ENCODE assay signal across 7 cellular contexts in genomic region chr9:133658442-133659431, GRCh38. TPM values are rescaled to one million over a fixed set of nuclear protein-coding genes. Genes with fewer than 3 reads are reported as not detected.
A peak's percentile ranks its signal among the peaks of the same experiment; 100 is the strongest.
DNase-seq lines count a peak whose midpoint lies in the region; TF ChIP-seq lines count a peak whose summit lies in the region.

No MANE protein-coding gene starts in this region.

- peaks cover 8% of the 10 kb centered on the region for H3K4me1 ChIP-seq in osteoblast (ENCODE audit: insufficient read depth, low read length)

- no peak for TF ChIP-seq CTCF in dorsolateral prefrontal cortex (IDR thresholded peaks at IDR 0.05 in 54 of 56, conservative IDR thresholded peaks at IDR 0.05 in 2 of 56; ENCODE audit: low read depth in 1 of 56, partially characterized antibody in 56 of 56)
- no peak for TF ChIP-seq CTCF in osteoblast (IDR thresholded peaks at IDR 0.05; ENCODE audit: extremely low read depth, low read depth, low read length)

- H3K4me2 ChIP-seq in osteoblast (ENCODE audit: insufficient read depth, low read length) = peak overlapping the region; percentile 64

- no peaks in the 10 kb centered on the region for H3K36me3 ChIP-seq in osteoblast (ENCODE audit: insufficient read depth, low read length)

- no peaks in the 10 kb centered on the region for H3K79me2 ChIP-seq in osteoblast (ENCODE audit: insufficient read depth, low read length)

- DNase-seq in GM03348 (ENCODE audit: low spot score) (peak; percentile 75), NCI-H2171 (lab: John Stamatoyannopoulos, UW) (peak; percentile 38), dorsolateral prefrontal cortex (peak in 6 of 10 donors; percentile 33 to 67 (median 52)), osteoblast (ENCODE audit: insufficient read length, low spot score, missing footprints) (peak; percentile 89), DMS79 treated with DMSO at 0.1 percent for 48 hours (lab: John Stamatoyannopoulos, UW) (no peak), NCI-H1436 treated with DMSO at 0.1 percent for 48 hours (lab: John Stamatoyannopoulos, UW) (no peak)
- DNase-seq in activated effector memory CD4-positive, alpha-beta T cell treated with Interleukin-2 at 50 U/mL for 16 hours = no peak

- peak overlapping the region in 42 of 59 donors; percentile 1 to 51 (median 22) for H3K4me3 ChIP-seq in dorsolateral prefrontal cortex
- peak overlapping the region; percentile 28 for H3K4me3 ChIP-seq in osteoblast (ENCODE audit: insufficient read depth, low read length)

- H3K27me3 ChIP-seq in dorsolateral prefrontal cortex (peaks cover 0 to 57% (median 3%) of the 10 kb centered on the region in 45 donors), osteoblast (ENCODE audit: insufficient read depth, low read length) (peaks cover 36% of the 10 kb centered on the region)

- H4K20me1 ChIP-seq in osteoblast (ENCODE audit: insufficient read depth, low read length) = no peaks in the 10 kb centered on the region

- no peaks in the 10 kb centered on the region for H3K9me3 ChIP-seq in osteoblast (ENCODE audit: low read depth, low read length)

- intact Hi-C loops in dorsolateral prefrontal cortex (cut with DNase I) = no loop called here

- H2AFZ ChIP-seq in osteoblast (ENCODE audit: low read length) = peak overlapping the region; percentile 29

- H3K27ac ChIP-seq in dorsolateral prefrontal cortex (peak overlapping the region in 3 of 59 donors; percentile 19 to 48 (median 46)), osteoblast (ENCODE audit: low read depth, low read length) (no peak overlapping the region)

RNA-seq across cellular contexts. Expression of gene DBH, which starts 22.6 kb away (rescaled TPM):
- 1 to 10 TPM in 98 of 120 experiments, under 1 TPM in 22; 0.32 to 4.4 (median 1.7) TPM for total RNA-seq in dorsolateral prefrontal cortex
- total RNA-seq in osteoblast = not detected in 2 replicates

RNA-seq across cellular contexts. Expression of gene FAM163B, which starts 49.5 kb away (rescaled TPM):
- 100 to 1,000 TPM in 78 of 120 experiments, 10 to 100 TPM in 42; 34.8 to 183 (median 111) TPM for total RNA-seq in dorsolateral prefrontal cortex
- not detected in 2 replicates for total RNA-seq in osteoblast

Comparison
In these comparisons a context has a peak if more than half of its experiments do, and no peak if none do; other contexts are left out.
1. DNase-seq: peak in GM03348 (single experiment), NCI-H2171 (single experiment), dorsolateral prefrontal cortex (6 of 10) and osteoblast (single experiment); none in activated effector memory CD4-positive, alpha-beta T cell treated with Interleukin-2 at 50 U/mL for 16 hours (single experiment), DMS79 treated with DMSO at 0.1 percent for 48 hours (single experiment) and NCI-H1436 treated with DMSO at 0.1 percent for 48 hours (single experiment).
2. RNA of gene FAM163B, which starts 49.5 kb away (total RNA-seq): 34.8 to 183 TPM in dorsolateral prefrontal cortex; not detected in osteoblast; every median in the first group is over 10 times any median in the second.